Comparison of ENCODE assay signal across 20 cellular contexts in the genomic region with DNA sequence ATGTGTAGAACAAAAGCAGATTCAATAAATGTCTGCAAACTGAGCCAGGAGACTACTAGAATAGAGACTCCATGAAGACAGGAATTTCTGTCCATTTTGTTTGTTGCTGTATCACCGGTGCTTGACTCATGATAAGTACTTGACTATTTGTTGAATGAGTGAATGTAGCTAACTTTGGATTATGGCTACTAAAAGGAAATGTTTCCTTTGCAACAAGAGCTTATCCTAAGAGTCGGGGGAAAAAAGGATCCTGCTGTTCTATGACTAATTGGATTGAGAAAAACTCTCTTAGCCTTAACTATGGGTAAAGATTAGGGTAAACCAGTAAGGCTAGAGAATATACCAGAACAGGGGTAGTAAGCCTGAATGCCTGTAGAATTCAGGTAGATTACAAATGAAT. TPM values are rescaled to one million over a fixed set of nuclear protein-coding genes. Genes with fewer than 3 reads are reported as not detected.
DNase-seq lines count a peak whose midpoint lies in the region; ATAC-seq and TF ChIP-seq lines count a peak whose summit lies in the region.
"Had no signal": no experiment of that assay in that cellular context is flagged by ENCODE, and none has a peak within 500 bp of the region (broad histone marks: within the 10 kb centered on the region; RNA-seq: fewer than 3 reads in every experiment).

No MANE protein-coding gene starts in this region.

- intact Hi-C loops in A673 (cut with micrococcal nuclease; ENCODE audit: unreplicated experiment) = no loop called here

- no peak for ATAC-seq in HG03521 (IDR thresholded peaks at IDR 0.05; ENCODE audit: unreplicated experiment)
- ATAC-seq: mucosa of descending colon; right cardiac atrium; stimulated activated naive CD8-positive, alpha-beta T cell treated with anti-CD3 and anti-CD28 coated beads, Interleukin-15, Interleukin-2, amounts not matched to agents 100 U/mL and 50 U/mL, for 24 hours had no signal

- TF ChIP-seq CTCF in A673 (conservative IDR thresholded peaks at IDR 0.05; ENCODE audit: low read depth, low read length) = no peak

- DNase-seq in A673 (ENCODE audit: low spot score) (peak; percentile 64), adipocyte (ENCODE audit: low read depth) (peak; percentile 14), iris pigment epithelial cell (ENCODE audit: low read depth) (peak; percentile 63), COR-L47 (lab: John Stamatoyannopoulos, UW) (no peak), NCI-H146 (lab: John Stamatoyannopoulos, UW) (no peak), GM03348 (ENCODE audit: low spot score) (no peak)
- DNase-seq: activated CD4-positive, alpha-beta T cell treated with anti-CD3 and anti-CD28 coated beads, Interleukin-2, amount 50 U/mL, for 4 hours; activated naive CD4-positive, alpha-beta T cell; activated T-cell treated with anti-CD3 and anti-CD28 coated beads for 4 hours; mucosa of descending colon; NCI-H1436; NK-92 treated with Interleukin-12 subunit alpha and Interleukin-12 subunit beta, amount 100 ng/mL, for 24 hours; right cardiac atrium; stimulated activated CD4-positive, alpha-beta T cell treated with anti-CD3 and anti-CD28 coated beads, Interleukin-1b, Interleukin-23, amount 100 ng/mL, for 48 hours; stimulated activated naive CD8-positive, alpha-beta T cell treated with anti-CD3 and anti-CD28 coated beads, Interleukin-15, Interleukin-2, amounts not matched to agents 100 U/mL and 50 U/mL, for 24 hours; T-helper 1 cell had no signal

- H3K9ac ChIP-seq in HUES6 (ENCODE audit: low read length) (no peak overlapping the region), adipocyte (ENCODE audit: low read length) (no peak overlapping the region)
- H3K9ac ChIP-seq: KMS-11 had no signal

- H3K4me1 ChIP-seq in A673 (ENCODE audit: insufficient read depth, low read length, poor library complexity, severe bottlenecking) (peaks cover 35% of the 10 kb centered on the region), HUES6 (ENCODE audit: control insufficient read depth, insufficient read depth, low read length) (peaks cover 26% of the 10 kb centered on the region), adipocyte (ENCODE audit: control insufficient read depth, insufficient read depth, low read length) (peaks cover 33% of the 10 kb centered on the region)

- CTCF ChIA-PET in A673 (lab: Charles Lee) = no interaction called here

- BruUV-seq in A673 (replicated peaks; lab: Mats Ljungman, UMichigan) = no TSS peak

- H3K9me3 ChIP-seq in A673 (ENCODE audit: low read depth, low read length, poor library complexity, severe bottlenecking) = no peaks in the 10 kb centered on the region
- H3K9me3 ChIP-seq in HUES6 (ENCODE audit: control insufficient read depth, insufficient read depth, low read depth, low read length) = no peaks in the 10 kb centered on the region
- H3K9me3 ChIP-seq in adipocyte (ENCODE audit: control insufficient read depth, low read length) = no peaks in the 10 kb centered on the region
- H3K9me3 ChIP-seq: ascending aorta, mucosa of descending colon had no signal

- H3K4me3 ChIP-seq in A673 (ENCODE audit: low read depth, low read length, poor library complexity, severe bottlenecking) (no peak overlapping the region), HUES6 (ENCODE audit: low read depth, low read length) (peak overlapping the region; percentile 100; the same call in 1 of the 2 replicates), adipocyte (ENCODE audit: low read length) (no peak overlapping the region)
- H3K4me3 ChIP-seq: mucosa of descending colon had no signal

- POLR2A ChIA-PET in A673 (lab: Charles Lee; ENCODE audit: low non-redundant PET) = no interaction called here

- H3K27me3 ChIP-seq in A673 (replicated peaks; ENCODE audit: insufficient read depth, low read depth, low read length, poor library complexity) (no peaks in the 10 kb centered on the region), HUES6 (ENCODE audit: control insufficient read depth, insufficient read depth, low read length) (no peaks in the 10 kb centered on the region), adipocyte (replicated peaks; ENCODE audit: control insufficient read depth, insufficient read depth, low read length) (no peaks in the 10 kb centered on the region)
- H3K27me3 ChIP-seq: ascending aorta had no signal

- H3K36me3 ChIP-seq in A673 (ENCODE audit: insufficient read depth, low read length, poor library complexity, severe bottlenecking) (peaks cover 55% of the 10 kb centered on the region), HUES6 (ENCODE audit: control insufficient read depth, insufficient read depth, low read length) (peaks cover 64% of the 10 kb centered on the region), adipocyte (ENCODE audit: control insufficient read depth, insufficient read depth, low read length, severe bottlenecking) (peaks cover 50% of the 10 kb centered on the region)

- H3K27ac ChIP-seq in A673 (ENCODE audit: low read depth, low read length, poor library complexity, severe bottlenecking) (peak overlapping the region; percentile 12), HUES6 (ENCODE audit: low read depth, low read length) (peak overlapping the region; percentile 47; the same call in 1 of the 2 replicates)
- H3K27ac ChIP-seq: ascending aorta, KMS-11 had no signal

RNA-seq across cellular contexts. Expression of a gene that starts 3.5 kb away (rescaled TPM):
- 113 and 118 TPM in 2 replicates for total RNA-seq in A673 (2021)

RNA-seq across cellular contexts. Expression of a gene that starts 38.4 kb away (rescaled TPM):
- total RNA-seq in A673 (2021) = 15.0 and 17.0 TPM in 2 replicates
- total RNA-seq: ascending aorta had no signal

RNA-seq across cellular contexts. Expression of a gene that starts 49.6 kb away (rescaled TPM):
- 65.4 and 71.6 TPM in 2 replicates for total RNA-seq in A673 (2021)

Comparison
In these comparisons a context has a peak if more than half of its experiments do, and no peak if none do; other contexts are left out.
1. DNase-seq: peak in A673 (single experiment), adipocyte (single experiment) and iris pigment epithelial cell (single experiment); none in COR-L47 (single experiment), NCI-H146 (single experiment) and GM03348 (single experiment).